Comparison of ENCODE assay signal across 9 cellular contexts in the genomic region with DNA sequence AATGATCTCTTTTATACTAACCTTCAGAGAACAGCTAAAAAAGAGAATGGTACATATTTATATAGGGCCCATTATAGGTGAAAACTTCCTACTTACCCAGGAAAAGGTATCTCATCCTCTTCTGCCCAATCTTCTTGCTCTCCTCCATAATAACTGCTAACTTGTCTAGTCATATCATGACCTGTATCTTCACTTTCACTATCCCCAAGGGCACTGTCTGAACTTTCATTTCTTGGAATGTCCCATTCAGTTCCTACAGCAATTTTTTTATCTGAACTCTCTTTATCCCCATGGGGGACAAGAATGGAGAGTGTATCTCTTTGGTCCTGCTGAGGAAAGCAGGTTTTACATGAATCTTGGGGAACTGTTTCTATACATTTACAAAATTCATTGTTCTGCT. TPM values are rescaled to one million over a fixed set of nuclear protein-coding genes. Genes with fewer than 3 reads are reported as not detected.
DNase-seq lines count a peak whose midpoint lies in the region; ATAC-seq and TF ChIP-seq lines count a peak whose summit lies in the region.
"Had no signal": no experiment of that assay in that cellular context is flagged by ENCODE, and none has a peak within 500 bp of the region (broad histone marks: within the 10 kb centered on the region; RNA-seq: fewer than 3 reads in every experiment).

No MANE protein-coding gene starts in this region.

- H3K4me3 ChIP-seq in gastroesophageal sphincter = no peak overlapping the region

- ATAC-seq in HG03442 (IDR thresholded peaks at IDR 0.05; ENCODE audit: unreplicated experiment) (peak; percentile 48), gastroesophageal sphincter (no peak), HG03135 (IDR thresholded peaks at IDR 0.05; ENCODE audit: unreplicated experiment) (no peak)

- H3K27ac ChIP-seq in gastroesophageal sphincter (peak overlapping the region; percentile 84 to 99 (median 89)), substantia nigra (ENCODE audit: low read depth, low read length, poor library complexity, severe bottlenecking) (peak overlapping the region; percentile 83)

- peaks cover 0 to 34% of the 10 kb centered on the region in 2 donors for H3K36me3 ChIP-seq in gastroesophageal sphincter

- TF ChIP-seq CTCF in GM20000 (IDR thresholded peaks at IDR 0.05; ENCODE audit: extremely low read depth, missing control alignments) (no peak), gastroesophageal sphincter (IDR thresholded peaks at IDR 0.05) (no peak)

- TF ChIP-seq EP300 in gastroesophageal sphincter (IDR thresholded peaks at IDR 0.05) = no peak

- H3K4me1 ChIP-seq in gastroesophageal sphincter = peaks cover 25 to 69% (median 35%) of the 10 kb centered on the region in 3 donors

- DNase-seq in GM20000 (ENCODE audit: low spot score) = peak; percentile 19
- no peak for DNase-seq in substantia nigra (lab: John Stamatoyannopoulos, UW)
- DNase-seq in NCI-H1694 treated with DMSO at 0.1 percent for 48 hours (lab: John Stamatoyannopoulos, UW) = no peak
- no peak for DNase-seq in AG20443 (ENCODE audit: low spot score)
- DNase-seq in putamen (ENCODE audit: low spot score) = no peak
- DNase-seq: left cardiac atrium had no signal

- no peaks in the 10 kb centered on the region for H3K9me3 ChIP-seq in gastroesophageal sphincter

- H3K27me3 ChIP-seq in gastroesophageal sphincter = no peaks in the 10 kb centered on the region

- TF ChIP-seq POLR2A in gastroesophageal sphincter (IDR thresholded peaks at IDR 0.05) = no peak

RNA-seq across cellular contexts. Expression of a gene that starts 36.4 kb away (rescaled TPM):
- 10 to 100 TPM; 14.0 to 23.7 (median 17.9) TPM for total RNA-seq in gastroesophageal sphincter
